ENCODE assay signal across 30 cellular contexts in the genomic region with DNA sequence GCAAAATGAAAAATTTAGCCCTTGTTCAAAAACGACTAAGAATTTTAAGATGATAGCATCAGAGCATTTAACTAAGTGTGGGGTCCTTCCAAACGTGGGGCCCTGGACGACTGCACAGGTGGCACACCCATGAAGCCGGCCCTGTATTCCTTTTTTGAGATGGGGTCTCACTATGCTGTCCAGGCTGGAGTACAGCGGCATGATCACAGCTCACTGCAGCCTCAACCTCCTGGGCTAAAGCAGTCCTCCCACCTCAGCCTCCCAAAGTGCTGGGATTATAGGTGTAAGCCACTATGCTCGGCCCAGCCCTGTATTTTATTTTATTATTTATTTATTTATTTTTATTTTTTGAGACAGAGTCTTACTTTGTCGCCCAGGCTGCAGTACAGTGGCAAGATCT.
"Had no signal": no experiment of that assay in that cellular context is flagged by ENCODE, and none has a peak within 500 bp of the region (broad histone marks: within the 10 kb centered on the region; RNA-seq: fewer than 3 reads in every experiment).

No MANE protein-coding gene starts in this region.

- H2AFZ ChIP-seq: PC-9 had no signal

- H3K27ac ChIP-seq: brain microvascular endothelial cell, PC-9, RWPE1, SJSA1, VCaP had no signal

- ATAC-seq: activated T-helper 17 cell treated with anti-CD3 and anti-CD28 coated beads, Interleukin-2, amount 50 U/mL, for 72 hours; SK-N-SH treated with all-trans-retinoic acid at 6 μM for 48 hours had no signal

- H3K9me3 Mint-ChIP-seq: activated CD4-positive, alpha-beta memory T cell treated with anti-CD3 and anti-CD28 coated beads, Interleukin-2, amount 10 ng/mL, durations not matched to agents 7 days and 5 days; activated naive CD8-positive, alpha-beta T cell treated with anti-CD3 and anti-CD28 coated beads for 36 hours; activated T-cell treated with anti-CD3 and anti-CD28 coated beads, Interleukin-2, amount 50 U/mL, for 72 hours; activated T-helper 17 cell treated with anti-CD3 and anti-CD28 coated beads, Interleukin-2, amount 50 U/mL, for 72 hours; central memory CD8-positive, alpha-beta T cell had no signal

- H3K36me3 Mint-ChIP-seq: activated CD8-positive, alpha-beta memory T cell treated with anti-CD3 and anti-CD28 coated beads, Interleukin-2, amount 10 ng/mL, durations not matched to agents 7 days and 5 days; activated naive CD8-positive, alpha-beta T cell treated with anti-CD3 and anti-CD28 coated beads for 36 hours had no signal

- H3K36me3 ChIP-seq: brain microvascular endothelial cell, SJSA1 had no signal

- H3K27ac Mint-ChIP-seq: activated CD4-positive, alpha-beta memory T cell treated with anti-CD3 and anti-CD28 coated beads, Interleukin-2, amount 10 ng/mL, durations not matched to agents 7 days and 5 days; activated CD8-positive, alpha-beta memory T cell treated with anti-CD3 and anti-CD28 coated beads, Interleukin-2, amount 10 ng/mL, durations not matched to agents 7 days and 5 days; activated naive CD8-positive, alpha-beta T cell treated with anti-CD3 and anti-CD28 coated beads for 36 hours; activated T-cell treated with anti-CD3 and anti-CD28 coated beads, Interleukin-2, amount 50 U/mL, for 72 hours; activated T-helper 17 cell treated with anti-CD3 and anti-CD28 coated beads, Interleukin-2, amount 50 U/mL, for 72 hours had no signal

- H3K4me3 Mint-ChIP-seq: activated CD4-positive, alpha-beta memory T cell treated with anti-CD3 and anti-CD28 coated beads, Interleukin-2, amount 10 ng/mL, durations not matched to agents 7 days and 5 days; activated CD8-positive, alpha-beta memory T cell treated with anti-CD3 and anti-CD28 coated beads, Interleukin-2, amount 10 ng/mL, durations not matched to agents 7 days and 5 days; activated naive CD8-positive, alpha-beta T cell treated with anti-CD3 and anti-CD28 coated beads for 36 hours; activated T-cell treated with anti-CD3 and anti-CD28 coated beads, Interleukin-2, amount 50 U/mL, for 72 hours; activated T-helper 17 cell treated with anti-CD3 and anti-CD28 coated beads, Interleukin-2, amount 50 U/mL, for 72 hours; central memory CD8-positive, alpha-beta T cell had no signal

- H3K27me3 ChIP-seq: brain microvascular endothelial cell had no signal

- H3K9me3 ChIP-seq: SJSA1 had no signal

- H3K27me3 Mint-ChIP-seq: activated CD4-positive, alpha-beta memory T cell treated with anti-CD3 and anti-CD28 coated beads, Interleukin-2, amount 10 ng/mL, durations not matched to agents 7 days and 5 days; activated CD8-positive, alpha-beta memory T cell treated with anti-CD3 and anti-CD28 coated beads, Interleukin-2, amount 10 ng/mL, durations not matched to agents 7 days and 5 days; activated naive CD8-positive, alpha-beta T cell treated with anti-CD3 and anti-CD28 coated beads for 36 hours; activated T-helper 17 cell treated with anti-CD3 and anti-CD28 coated beads, Interleukin-2, amount 50 U/mL, for 72 hours had no signal

- H3K4me1 Mint-ChIP-seq: activated CD4-positive, alpha-beta memory T cell treated with anti-CD3 and anti-CD28 coated beads, Interleukin-2, amount 10 ng/mL, durations not matched to agents 7 days and 5 days; activated CD8-positive, alpha-beta memory T cell treated with anti-CD3 and anti-CD28 coated beads, Interleukin-2, amount 10 ng/mL, durations not matched to agents 7 days and 5 days; activated naive CD8-positive, alpha-beta T cell treated with anti-CD3 and anti-CD28 coated beads for 36 hours; activated T-helper 17 cell treated with anti-CD3 and anti-CD28 coated beads, Interleukin-2, amount 50 U/mL, for 72 hours; central memory CD8-positive, alpha-beta T cell had no signal

- FAIRE-seq: RCC 7860 had no signal

- DNase-seq: activated CD4-positive, alpha-beta T cell treated with anti-CD3 and anti-CD28 coated beads for 1 hour; activated CD4-positive, CD25-positive, alpha-beta regulatory T cell; activated CD8-positive, alpha-beta memory T cell treated with anti-CD3 and anti-CD28 coated beads for 24 hours; activated effector memory CD4-positive, alpha-beta T cell treated with anti-CD3 and anti-CD28 coated beads, Interleukin-2, amount 50 U/mL, for 16 hours; activated naive CD4-positive, alpha-beta T cell; activated naive CD4-positive, alpha-beta T cell treated with anti-CD3 and anti-CD28 coated beads, Interleukin-2, amount 50 U/mL, for 16 hours; activated naive CD8-positive, alpha-beta T cell treated with anti-CD3 and anti-CD28 coated beads for 36 hours; activated T-cell treated with anti-CD3 and anti-CD28 coated beads, Interleukin-2, amount 50 U/mL, for 1 hour; amniotic stem cell; Karpas-422; NCI-H1092; NCI-H1436 treated with DMSO at 0.1 percent for 48 hours; NCI-H1694 treated with DMSO at 0.1 percent for 48 hours; NCI-H2029; NCI-H345; PC-9; SHP77; SW 1271; T-helper 9 cell had no signal

- H3K4me3 ChIP-seq: PC-9, SJSA1 had no signal

- H3K4me2 ChIP-seq: PC-9 had no signal
